ENCODE assay signal across 16 cellular contexts in genomic region chr4:128658214-128658621, GRCh38.
DNase-seq lines count a peak whose midpoint lies in the region; ATAC-seq and TF ChIP-seq lines count a peak whose summit lies in the region.
"Had no signal": no experiment of that assay in that cellular context is flagged by ENCODE, and none has a peak within 500 bp of the region (broad histone marks: within the 10 kb centered on the region; RNA-seq: fewer than 3 reads in every experiment).

No MANE protein-coding gene starts in this region.

- H3K27me3 ChIP-seq in tibial artery = no peaks in the 10 kb centered on the region

- no peaks in the 10 kb centered on the region for H3K9me3 ChIP-seq in tibial artery

- no peaks in the 10 kb centered on the region for H3K36me3 ChIP-seq in tibial artery

- DNase-seq in fibroblast of the aortic adventitia (ENCODE audit: low read depth) (peak; percentile 70), tibial artery (no peak), left lobe of liver (ENCODE audit: low spot score) (no peak)
- no peak for DNase-seq in activated CD8-positive, alpha-beta memory T cell treated with anti-CD3 and anti-CD28 coated beads, Interleukin-2, amount 50 U/mL, for 48 hours
- DNase-seq: activated CD4-positive, alpha-beta T cell treated with anti-CD3 and anti-CD28 coated beads, Interleukin-2, amount 50 U/mL, for 4 hours; activated naive CD4-positive, alpha-beta T cell treated with Interleukin-2 at 50 U/mL for 16 hours; COR-L47; NCI-H2171 treated with DMSO at 0.1 percent for 48 hours; nucleus accumbens; PC-3; stimulated activated CD4-positive, alpha-beta T cell treated with anti-CD3 and anti-CD28 coated beads, Interleukin-1b, Interleukin-23, amount 100 ng/mL, for 48 hours; stimulated activated naive CD4-positive, alpha-beta T cell treated with Interleukin-2 at 50 U/mL for 16 hours; T-helper 17 cell had no signal

- peaks cover 0 to 54% (median 44%) of the 10 kb centered on the region in 4 donors for H3K4me1 ChIP-seq in tibial artery

- peak overlapping the region; percentile 79 to 83 for H3K27ac ChIP-seq in tibial artery

- H3K4me3 ChIP-seq in fibroblast of the aortic adventitia (ENCODE audit: low read depth, low read length) (no peak overlapping the region), tibial artery (no peak overlapping the region)

- ATAC-seq in GM19025 (IDR thresholded peaks at IDR 0.05; ENCODE audit: low read depth, unreplicated experiment) = peak; percentile 52
- peak; percentile 71 for ATAC-seq in HG03432 (IDR thresholded peaks at IDR 0.05; ENCODE audit: unreplicated experiment)
- no peak for ATAC-seq in esophagus mucosa
- ATAC-seq in left lobe of liver = no peak
- ATAC-seq: PC-3, T-helper 17 cell had no signal

- intact Hi-C loops in tibial artery (cut with DNase I; ENCODE audit: low total_unique reads) = no loop called here

- TF ChIP-seq CTCF in fibroblast of the aortic adventitia (IDR thresholded peaks at IDR 0.05; ENCODE audit: insufficient read depth, low read length) = no peak
- TF ChIP-seq CTCF in tibial artery (IDR thresholded peaks at IDR 0.05) = no peak

Comparison
In these comparisons a context has a peak if more than half of its experiments do, and no peak if none do; other contexts are left out.
1. ATAC-seq: peak in GM19025 (single experiment) and HG03432 (single experiment); none in esophagus mucosa (single experiment) and left lobe of liver (single experiment).